8 cellular contexts compared by ENCODE assay signal in genomic region chr3:5057857-5058324, GRCh38.
A peak's percentile ranks its signal among the peaks of the same experiment; 100 is the strongest.
DNase-seq lines count a peak whose midpoint lies in the region; ATAC-seq and TF ChIP-seq lines count a peak whose summit lies in the region.

No MANE protein-coding gene starts in this region.

- TF ChIP-seq CTCF in choroid plexus epithelial cell (conservative IDR thresholded peaks at IDR 0.05; ENCODE audit: low read depth, low read length), result peak; percentile 83

- DNase-seq in A172 (ENCODE audit: low spot score) (peak; percentile 91), NCI-H446 (lab: John Stamatoyannopoulos, UW) (peak; percentile 10 to 63), choroid plexus epithelial cell (ENCODE audit: low read depth) (peak; percentile 96), left lobe of liver (ENCODE audit: low spot score) (peak; percentile 76)
- peak; percentile 45 to 51 for DNase-seq in activated CD4-positive, alpha-beta T cell treated with anti-CD3 and anti-CD28 coated beads for 24 hours (ENCODE audit: low read depth in 2 of 2)
- peak; percentile 54 to 63 for DNase-seq in stimulated activated CD4-positive, alpha-beta T cell treated with anti-CD3 and anti-CD28 coated beads, Interleukin-4, amount 100 ng/mL, for 48 hours (ENCODE audit: low read depth in 2 of 2)

- no peak overlapping the region for H3K4me3 ChIP-seq in choroid plexus epithelial cell (ENCODE audit: low read depth, low read length)

- ATAC-seq in GM18498 (IDR thresholded peaks at IDR 0.05; ENCODE audit: unreplicated experiment) (peak; percentile 89), HG02885 (IDR thresholded peaks at IDR 0.05; ENCODE audit: poor library complexity, unreplicated experiment) (peak; percentile 88), left lobe of liver (peak; percentile 98)

Comparison
In these comparisons a context has a peak if more than half of its experiments do, and no peak if none do; other contexts are left out.
1. DNase-seq: peak in every context shown above with its lines; median percentile 96 in choroid plexus epithelial cell; 91 in A172; 76 in left lobe of liver; 58 in stimulated activated CD4-positive, alpha-beta T cell treated with anti-CD3 and anti-CD28 coated beads, Interleukin-4, amount 100 ng/mL, for 48 hours; 48 in activated CD4-positive, alpha-beta T cell treated with anti-CD3 and anti-CD28 coated beads for 24 hours; 36 in NCI-H446.